Comparison of ENCODE assay signal across 13 cellular contexts in the genomic region with DNA sequence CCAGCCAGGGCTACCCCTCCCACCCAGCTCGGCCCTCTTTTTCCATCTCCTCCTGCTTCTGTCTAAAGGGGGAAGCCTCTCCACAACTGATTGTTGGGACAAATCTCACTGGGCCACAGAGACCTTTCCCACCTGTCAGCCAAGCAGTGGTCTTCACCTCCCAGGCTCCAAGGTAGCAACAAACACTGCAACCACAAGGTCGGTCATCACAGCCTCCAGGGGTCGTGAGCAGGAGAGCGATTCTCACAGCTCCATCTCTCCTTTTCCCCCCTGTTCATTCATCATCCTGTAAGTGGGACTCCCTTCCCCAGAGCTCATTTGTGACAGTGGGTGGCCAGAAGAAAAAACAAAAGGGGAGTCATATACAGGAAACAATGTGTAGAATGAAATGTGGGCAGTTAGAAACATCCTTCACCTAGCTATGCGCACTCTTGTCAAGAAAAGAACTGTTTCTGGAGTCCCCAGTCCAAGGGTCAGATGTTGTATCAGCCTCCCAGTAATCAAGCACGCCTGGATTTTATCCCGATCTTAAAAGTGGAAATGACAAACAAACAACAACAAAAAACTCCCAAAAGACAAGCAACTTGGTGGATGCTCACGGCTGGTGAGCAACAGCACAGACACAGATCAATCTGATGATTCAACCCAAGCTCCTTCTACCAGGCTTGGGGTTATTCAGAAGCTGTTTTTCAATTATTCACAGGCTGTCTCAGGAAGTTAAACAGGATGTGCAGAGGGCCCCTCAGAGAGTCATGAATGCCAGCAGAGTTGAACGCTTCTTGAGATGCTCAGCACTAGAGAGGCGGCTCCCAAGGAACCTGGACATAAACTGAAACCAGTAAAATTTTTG. TPM values are rescaled to one million over a fixed set of nuclear protein-coding genes. Genes with fewer than 3 reads are reported as not detected.
DNase-seq lines count a peak whose midpoint lies in the region; ATAC-seq lines count a peak whose summit lies in the region.
"Had no signal": no experiment of that assay in that cellular context is flagged by ENCODE, and none has a peak within 500 bp of the region (broad histone marks: within the 10 kb centered on the region; RNA-seq: fewer than 3 reads in every experiment).

No MANE protein-coding gene starts in this region.

- no peaks in the 10 kb centered on the region for H3K9me3 Mint-ChIP-seq in CD8-positive, alpha-beta memory T cell
- no peaks in the 10 kb centered on the region for H3K9me3 Mint-ChIP-seq in naive thymus-derived CD8-positive, alpha-beta T cell

- H3K27ac Mint-ChIP-seq in CD8-positive, alpha-beta memory T cell: peak overlapping the region in 7 of 8 donors; percentile 10 to 91 (median 77)
- peak overlapping the region; percentile 93 to 99 (median 96) for H3K27ac Mint-ChIP-seq in naive thymus-derived CD8-positive, alpha-beta T cell

- peak overlapping the region in 3 of 7 donors; percentile 44 to 69 (median 54) for H3K4me3 Mint-ChIP-seq in CD8-positive, alpha-beta memory T cell
- H3K4me3 Mint-ChIP-seq in naive thymus-derived CD8-positive, alpha-beta T cell: peak overlapping the region; percentile 56 to 86 (median 78)

- H3K36me3 Mint-ChIP-seq in CD8-positive, alpha-beta memory T cell: no peaks in the 10 kb centered on the region
- no peaks in the 10 kb centered on the region for H3K36me3 Mint-ChIP-seq in naive thymus-derived CD8-positive, alpha-beta T cell

- peak in 2 of 5 donors; percentile 24 to 51 for DNase-seq in CD8-positive, alpha-beta memory T cell
- DNase-seq in RPMI7951 (ENCODE audit: low read depth) (peak; percentile 61), activated T-helper 1 cell treated with Interleukin-2 at 50 U/mL for 16 hours (ENCODE audit: low read depth) (peak; percentile 5), NCI-H2196 (lab: John Stamatoyannopoulos, UW; ENCODE audit: unreplicated experiment) (no peak), COLO668 (lab: John Stamatoyannopoulos, UW; ENCODE audit: unreplicated experiment) (no peak), HT-29 (ENCODE audit: low spot score) (no peak)
- DNase-seq in naive thymus-derived CD8-positive, alpha-beta T cell: peak; percentile 11 to 78 (median 48)
- DNase-seq: mucosa of descending colon, NCI-H2171 had no signal

- ATAC-seq in naive thymus-derived CD8-positive, alpha-beta T cell: peak; percentile 97 to 98
- no peak for ATAC-seq in HG02970 (IDR thresholded peaks at IDR 0.05; ENCODE audit: low FRiP score, unreplicated experiment)
- ATAC-seq: mucosa of descending colon had no signal

- H3K36me3 ChIP-seq in CD8-positive, alpha-beta memory T cell (ENCODE audit: insufficient read depth, low read length): no peaks in the 10 kb centered on the region
- H3K36me3 ChIP-seq: SJSA1 had no signal

- CTCF ChIA-PET in CD8-positive, alpha-beta memory T cell (lab: Charles Lee): interaction anchor here (1.1 kb wide), 1 partner anchor 56 kb away, joined by 3 read pairs; no protein-coding TSS in a partner anchor

- no peak overlapping the region for H3K27ac ChIP-seq in CD8-positive, alpha-beta memory T cell (ENCODE audit: low read depth, low read length)
- H3K27ac ChIP-seq: C4-2B, SJSA1 had no signal

- H3K27me3 Mint-ChIP-seq in CD8-positive, alpha-beta memory T cell: peaks cover 1 to 4% of the 10 kb centered on the region in 2 donors
- no peaks in the 10 kb centered on the region for H3K27me3 Mint-ChIP-seq in naive thymus-derived CD8-positive, alpha-beta T cell

- POLR2A ChIA-PET in CD8-positive, alpha-beta memory T cell (lab: Charles Lee): no interaction called here
- POLR2A ChIA-PET in naive thymus-derived CD8-positive, alpha-beta T cell (lab: Charles Lee): interaction anchor here (0.5 to 5.7 kb wide), 21 partner anchors 9 to 257 kb away, joined by 3 to 91 read pairs (median 5); partner anchors contain the start of gene VIPR1

- no peak overlapping the region for H3K4me3 ChIP-seq in CD8-positive, alpha-beta memory T cell (ENCODE audit: low read length)
- H3K4me3 ChIP-seq: mucosa of descending colon, SJSA1 had no signal

- no peaks in the 10 kb centered on the region for H3K9me3 ChIP-seq in CD8-positive, alpha-beta memory T cell (ENCODE audit: low read length)
- H3K9me3 ChIP-seq: mucosa of descending colon, SJSA1 had no signal

- peaks cover 21 to 23% (median 21%) of the 10 kb centered on the region in 3 donors for H3K4me1 Mint-ChIP-seq in CD8-positive, alpha-beta memory T cell
- peaks cover 45 to 51% (median 48%) of the 10 kb centered on the region in 4 donors for H3K4me1 Mint-ChIP-seq in naive thymus-derived CD8-positive, alpha-beta T cell

- peaks cover 19% of the 10 kb centered on the region for H3K4me1 ChIP-seq in CD8-positive, alpha-beta memory T cell (ENCODE audit: insufficient read depth, low read length)
- H3K4me1 ChIP-seq: SJSA1 had no signal

- no peaks in the 10 kb centered on the region for H3K27me3 ChIP-seq in CD8-positive, alpha-beta memory T cell (ENCODE audit: insufficient read depth, low read length, poor library complexity, severe bottlenecking)
- H3K27me3 ChIP-seq: SJSA1 had no signal

RNA-seq across cellular contexts. Expression of gene LYZL4, which starts 22.4 kb away (rescaled TPM):
- not detected for total RNA-seq in CD8-positive, alpha-beta memory T cell
- not detected for polyA plus RNA-seq in CD8-positive, alpha-beta memory T cell
- 1.5 and 1.6 TPM in 2 replicates for total RNA-seq in RPMI7951 (2014; rRNA removed; shearing (Covaris generic))
- not detected for total RNA-seq in naive thymus-derived CD8-positive, alpha-beta T cell
- not detected for polyA plus RNA-seq in naive thymus-derived CD8-positive, alpha-beta T cell
- not detected in 2 replicates for total RNA-seq in HT-29 (2014; rRNA removed; shearing (Covaris generic))
- total RNA-seq: mucosa of descending colon, SJSA1, subcutaneous adipose tissue had no signal

Comparison
In these comparisons a context has a peak if more than half of its experiments do, and no peak if none do; other contexts are left out.
1. DNase-seq: peak in RPMI7951 (single experiment), activated T-helper 1 cell treated with Interleukin-2 at 50 U/mL for 16 hours (single experiment) and naive thymus-derived CD8-positive, alpha-beta T cell (10 of 10); none in NCI-H2196 (single experiment), COLO668 (single experiment) and HT-29 (single experiment).